Comparison of ENCODE assay signal across 11 cellular contexts in the genomic region with DNA sequence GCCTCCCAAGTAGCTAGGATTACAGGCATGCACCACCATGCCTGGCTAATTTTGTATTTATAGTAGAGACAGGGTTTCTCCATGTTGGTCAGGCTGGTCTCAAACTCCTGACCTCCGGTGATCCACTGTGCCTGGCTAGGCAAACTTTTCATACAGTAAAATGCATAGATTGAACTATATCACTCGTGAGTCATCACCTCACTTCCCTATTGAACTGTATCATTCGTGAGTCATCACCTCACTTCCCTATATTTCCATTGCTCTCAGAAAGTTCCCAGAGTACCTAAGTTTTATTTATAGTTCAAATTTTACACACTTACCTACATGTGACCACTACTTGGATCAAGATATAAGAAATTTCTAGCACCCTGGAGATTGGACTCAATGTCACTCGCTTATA.
DNase-seq lines count a peak whose midpoint lies in the region; ATAC-seq lines count a peak whose summit lies in the region.
"Had no signal": no experiment of that assay in that cellular context is flagged by ENCODE, and none has a peak within 500 bp of the region (broad histone marks: within the 10 kb centered on the region; RNA-seq: fewer than 3 reads in every experiment).

No MANE protein-coding gene starts in this region.

- CTCF ChIA-PET in activated naive CD4-positive, alpha-beta T cell treated with anti-CD3 and anti-CD28 coated beads, Interleukin-2, amount 10 ng/mL, durations not matched to agents 7 days and 5 days (lab: Charles Lee) = interaction anchor here (0.8 kb wide), 1 partner anchor 124 kb away, joined by 3 read pairs; no protein-coding TSS in a partner anchor

- peak overlapping the region; percentile 98 for H3K27ac Mint-ChIP-seq in activated naive CD4-positive, alpha-beta T cell treated with anti-CD3 and anti-CD28 coated beads, Interleukin-2, amount 10 ng/mL, durations not matched to agents 7 days and 5 days

- H3K4me1 Mint-ChIP-seq in activated naive CD4-positive, alpha-beta T cell treated with anti-CD3 and anti-CD28 coated beads, Interleukin-2, amount 10 ng/mL, durations not matched to agents 7 days and 5 days = peaks cover 55% of the 10 kb centered on the region

- H3K27ac ChIP-seq in subcutaneous abdominal adipose tissue (ENCODE audit: low read depth, low read length) = peak overlapping the region; percentile 28
- H3K27ac ChIP-seq: BLaER1, coronary artery had no signal

- no peak for DNase-seq in activated naive CD4-positive, alpha-beta T cell treated with anti-CD3 and anti-CD28 coated beads, Interleukin-2, amount 10 ng/mL, durations not matched to agents 7 days and 5 days
- no peak for DNase-seq in activated naive CD4-positive, alpha-beta T cell treated with Interleukin-2 at 50 U/mL for 16 hours
- peak; percentile 75 for DNase-seq in SKM-1 (lab: John Stamatoyannopoulos, UW; ENCODE audit: unreplicated experiment)
- no peak for DNase-seq in ureter (ENCODE audit: low spot score)
- DNase-seq: NCI-H1694 treated with DMSO at 0.1 percent for 48 hours had no signal

- peaks cover 4 to 50% (median 33%) of the 10 kb centered on the region in 5 donors for H3K36me3 ChIP-seq in subcutaneous abdominal adipose tissue (ENCODE audit: control insufficient read depth in 5 of 5, insufficient read depth in 5 of 5, low read length in 5 of 5)

- no peaks in the 10 kb centered on the region for H3K27me3 Mint-ChIP-seq in activated naive CD4-positive, alpha-beta T cell treated with anti-CD3 and anti-CD28 coated beads, Interleukin-2, amount 10 ng/mL, durations not matched to agents 7 days and 5 days

- H3K4me3 Mint-ChIP-seq in activated naive CD4-positive, alpha-beta T cell treated with anti-CD3 and anti-CD28 coated beads, Interleukin-2, amount 10 ng/mL, durations not matched to agents 7 days and 5 days = no peak overlapping the region

- no peak overlapping the region for H3K4me3 ChIP-seq in subcutaneous abdominal adipose tissue (ENCODE audit: low read depth in 1 of 5, low read length in 5 of 5)
- H3K4me3 ChIP-seq: BLaER1, coronary artery had no signal

- peaks cover 11 to 31% (median 24%) of the 10 kb centered on the region in 5 donors for H3K4me1 ChIP-seq in subcutaneous abdominal adipose tissue (ENCODE audit: control insufficient read depth in 5 of 5, insufficient read depth in 5 of 5, low read length in 5 of 5)

- no peaks in the 10 kb centered on the region for H3K9me3 ChIP-seq in subcutaneous abdominal adipose tissue (ENCODE audit: control insufficient read depth in 5 of 5, low read length in 5 of 5)
- H3K9me3 ChIP-seq: BLaER1 had no signal

- peaks cover 63% of the 10 kb centered on the region for H3K36me3 Mint-ChIP-seq in activated naive CD4-positive, alpha-beta T cell treated with anti-CD3 and anti-CD28 coated beads, Interleukin-2, amount 10 ng/mL, durations not matched to agents 7 days and 5 days

- no peaks in the 10 kb centered on the region for H3K9me3 Mint-ChIP-seq in activated naive CD4-positive, alpha-beta T cell treated with anti-CD3 and anti-CD28 coated beads, Interleukin-2, amount 10 ng/mL, durations not matched to agents 7 days and 5 days

- no peak overlapping the region for H3K9ac ChIP-seq in subcutaneous abdominal adipose tissue (ENCODE audit: low read length in 5 of 5)
- H3K9ac ChIP-seq: BLaER1 had no signal

- no peaks in the 10 kb centered on the region for H3K27me3 ChIP-seq in subcutaneous abdominal adipose tissue (ENCODE audit: control insufficient read depth in 5 of 5, insufficient read depth in 4 of 5, low read length in 5 of 5)
- H3K27me3 ChIP-seq: BLaER1 had no signal

- ATAC-seq in esophagus mucosa = peak; percentile 77
- ATAC-seq in HG03196 (IDR thresholded peaks at IDR 0.05; ENCODE audit: unreplicated experiment) = no peak
- no peak for ATAC-seq in GM21447 (IDR thresholded peaks at IDR 0.05; ENCODE audit: unreplicated experiment)
